Comparison of ENCODE assay signal across 12 cellular contexts in the genomic region with DNA sequence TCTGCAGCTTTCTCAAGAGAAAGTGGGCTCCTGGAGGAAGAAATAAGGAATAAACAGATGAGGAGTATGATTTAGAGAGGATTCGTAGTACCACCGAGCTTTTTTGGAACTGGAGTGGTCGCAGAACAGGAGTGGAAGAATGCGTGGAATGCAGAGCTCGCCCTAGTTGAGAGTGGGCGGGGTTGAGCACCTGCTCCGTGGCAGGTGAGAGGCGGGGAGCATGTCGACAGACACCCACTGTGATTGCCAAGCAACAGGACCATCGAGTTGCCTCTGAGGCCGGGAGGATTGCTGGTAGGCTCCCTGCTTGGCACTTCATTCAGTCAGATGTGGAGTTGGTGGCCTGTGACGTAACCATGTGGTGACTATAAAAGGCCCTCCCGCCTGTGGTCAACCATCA. TPM values are rescaled to one million over a fixed set of nuclear protein-coding genes. Genes with fewer than 3 reads are reported as not detected.
"Had no signal": no experiment of that assay in that cellular context is flagged by ENCODE, and none has a peak within 500 bp of the region (broad histone marks: within the 10 kb centered on the region; RNA-seq: fewer than 3 reads in every experiment).

No MANE protein-coding gene starts in this region.

RNA-seq across cellular contexts. Expression of gene H2BW2, which starts 15.2 kb away (rescaled TPM):
- total RNA-seq: OCI-LY7, PC-3, PC-9, Peyer's patch, Right ventricle myocardium inferior, Right ventricle myocardium superior, RPMI7951, SJCRH30, SJSA1, SK-MEL-5, T-cell had no signal
- polyA plus RNA-seq: SK-N-SH had no signal

RNA-seq across cellular contexts. Expression of gene TMSB15C, which starts 21.1 kb away (rescaled TPM):
- total RNA-seq: PC-9 had no signal

RNA-seq across cellular contexts. Expression of gene H2BW1, which starts 41.4 kb away (rescaled TPM):
- total RNA-seq: OCI-LY7, PC-3, PC-9, Peyer's patch, Right ventricle myocardium inferior, Right ventricle myocardium superior, RPMI7951, SJCRH30, SJSA1, SK-MEL-5, T-cell had no signal
- polyA plus RNA-seq: SK-N-SH had no signal

RNA-seq across cellular contexts. Expression of gene ZCCHC18, which starts 57.4 kb away (rescaled TPM):
- total RNA-seq: PC-9, RPMI7951 had no signal
